ENCODE assay signal across 20 cellular contexts in the genomic region with DNA sequence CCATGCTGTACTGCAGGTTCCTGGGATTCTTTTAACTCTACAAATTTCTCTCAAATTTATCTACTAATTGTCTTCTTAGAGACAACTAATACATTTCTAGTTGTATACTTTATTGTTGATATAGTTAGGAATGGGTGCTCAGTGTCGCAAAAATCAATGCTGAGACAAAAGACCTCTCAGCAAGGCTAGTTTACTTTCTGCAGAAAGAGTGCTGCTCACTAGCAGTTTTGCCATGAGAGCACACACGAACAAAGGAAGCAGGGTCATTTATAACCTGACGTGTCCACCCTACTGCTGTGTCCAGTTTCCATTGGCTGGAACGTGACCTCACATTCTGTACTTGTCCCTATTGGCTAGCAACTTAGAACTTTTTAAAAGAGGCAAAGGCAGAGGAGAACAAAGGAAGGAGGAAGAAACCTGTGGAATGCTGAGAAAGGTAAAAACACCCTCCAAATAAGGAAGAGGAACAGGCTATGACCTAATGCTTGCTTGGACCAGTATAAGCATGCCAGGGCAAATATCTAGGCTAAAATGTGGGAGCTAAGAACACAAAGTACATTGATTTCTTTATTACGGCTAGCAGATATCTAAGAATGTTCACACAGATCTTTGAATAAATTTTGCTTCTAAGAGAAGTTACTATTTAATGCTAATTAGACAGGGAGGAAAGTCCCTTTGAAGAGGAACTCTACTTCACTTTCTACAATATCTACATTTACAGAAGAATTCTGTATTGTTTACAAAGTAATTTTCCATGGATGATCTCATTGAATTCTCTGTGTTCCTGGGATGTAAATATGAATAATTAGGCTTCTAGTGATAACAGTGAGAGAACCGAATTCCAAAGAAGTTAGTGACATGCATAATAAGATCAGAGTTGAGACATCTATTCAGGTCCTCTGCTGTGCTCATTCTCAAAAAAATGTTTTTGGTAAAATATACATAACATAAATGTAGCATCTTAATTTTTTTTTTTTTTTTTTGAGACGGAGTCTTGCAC.
DNase-seq lines count a peak whose midpoint lies in the region; ATAC-seq and TF ChIP-seq lines count a peak whose summit lies in the region.
"Had no signal": no experiment of that assay in that cellular context is flagged by ENCODE, and none has a peak within 500 bp of the region (broad histone marks: within the 10 kb centered on the region; RNA-seq: fewer than 3 reads in every experiment).

No MANE protein-coding gene starts in this region.

- peaks cover 20% of the 10 kb centered on the region for H3K9me3 Mint-ChIP-seq in progenitor cell of endocrine pancreas (ENCODE audit: low read depth)

- no peak for ATAC-seq in GM19328 (IDR thresholded peaks at IDR 0.05; ENCODE audit: unreplicated experiment)
- no peak for ATAC-seq in HG03280 (IDR thresholded peaks at IDR 0.05; ENCODE audit: unreplicated experiment)

- peak; percentile 53 for DNase-seq in EL
- DNase-seq in amniotic epithelial cell (ENCODE audit: low read depth), result peak; percentile 61
- DNase-seq in epithelial cell of prostate (ENCODE audit: low read depth, low spot score), result no peak
- DNase-seq in progenitor cell of endocrine pancreas (ENCODE audit: low spot score, unreplicated experiment), result no peak
- no peak for DNase-seq in stimulated activated CD4-positive, alpha-beta T cell treated with anti-CD3 and anti-CD28 coated beads, Interleukin-15, amount 100 ng/mL, for 24 hours
- DNase-seq: Caco-2; CD4-positive, alpha-beta T cell; DMS153; H7; Karpas-422; MM.1S; NCI-H1092 treated with DMSO at 0.1 percent for 48 hours; NCI-H1694; NCI-H2081 treated with DMSO at 0.1 percent for 48 hours; NCI-H774; SHP77 had no signal

- H3K36me3 Mint-ChIP-seq in progenitor cell of endocrine pancreas (ENCODE audit: insufficient read depth), result peaks cover 2% of the 10 kb centered on the region

- H3K4me1 Mint-ChIP-seq in progenitor cell of endocrine pancreas (ENCODE audit: low read depth), result no peaks in the 10 kb centered on the region

- H3K27me3 Mint-ChIP-seq in progenitor cell of endocrine pancreas, result no peaks in the 10 kb centered on the region

- H3K27ac ChIP-seq in epithelial cell of prostate, result peak overlapping the region; percentile 81
- H3K27ac ChIP-seq: SK-N-MC had no signal

- H3K4me3 Mint-ChIP-seq in progenitor cell of endocrine pancreas (ENCODE audit: low read depth), result no peak overlapping the region
- H3K4me3 Mint-ChIP-seq: CD4-positive, alpha-beta T cell; IgD-negative memory B cell had no signal

- H3K27ac Mint-ChIP-seq in progenitor cell of endocrine pancreas, result peak overlapping the region; percentile 6
- H3K27ac Mint-ChIP-seq: CD4-positive, alpha-beta T cell; IgD-negative memory B cell had no signal

- no peak for TF ChIP-seq CTCF in progenitor cell of endocrine pancreas (IDR thresholded peaks at IDR 0.05; ENCODE audit: unreplicated experiment)

Comparison
In these comparisons a context has a peak if more than half of its experiments do, and no peak if none do; other contexts are left out.
1. DNase-seq: peak in EL (single experiment) and amniotic epithelial cell (single experiment); none in epithelial cell of prostate (single experiment), progenitor cell of endocrine pancreas (single experiment) and stimulated activated CD4-positive, alpha-beta T cell treated with anti-CD3 and anti-CD28 coated beads, Interleukin-15, amount 100 ng/mL, for 24 hours (single experiment).